ENCODE assay signal across 8 cellular contexts in the genomic region with DNA sequence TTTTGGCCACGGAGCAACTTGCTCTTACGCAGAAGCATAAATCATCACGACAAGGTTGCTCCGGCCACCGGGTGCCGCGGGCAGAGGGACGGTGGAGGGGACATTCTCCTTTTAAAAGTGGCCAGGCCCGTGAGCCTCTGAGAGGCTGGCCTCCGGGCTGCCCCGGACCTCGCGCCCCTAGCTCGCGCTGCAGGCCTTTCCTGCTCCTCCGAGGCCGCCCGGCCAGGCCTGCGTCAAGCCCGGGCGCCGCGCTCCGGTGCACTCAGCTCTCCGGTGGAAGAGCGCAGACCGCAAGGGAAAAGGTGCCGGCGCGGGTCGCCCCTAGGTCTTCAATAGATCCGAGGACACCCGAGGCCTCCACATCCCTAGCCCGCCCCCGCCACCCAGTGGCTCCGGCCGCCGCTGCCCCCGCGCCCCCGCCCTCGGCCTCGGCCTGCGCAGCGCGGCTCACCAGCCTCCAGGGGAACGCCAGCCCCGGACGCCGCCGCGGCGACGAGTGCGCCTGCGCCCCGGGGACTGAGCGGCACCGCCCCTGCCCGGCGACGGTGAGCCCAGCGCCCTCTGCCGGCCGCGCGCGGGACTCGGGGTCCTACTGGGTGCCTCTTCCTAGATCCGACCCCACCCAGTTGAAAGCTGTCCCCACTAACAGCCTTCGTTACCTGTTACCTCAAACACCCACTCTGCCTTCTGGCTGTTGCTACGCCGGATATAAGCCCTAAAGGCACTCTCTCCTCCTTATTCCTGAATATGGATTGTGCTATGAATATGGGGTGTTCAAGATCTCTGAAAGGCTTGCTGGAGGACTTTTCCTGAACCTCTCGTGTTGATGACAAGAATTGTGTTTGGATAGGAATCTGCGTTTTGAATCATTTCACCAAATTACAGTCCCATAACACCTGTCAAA. TPM values are rescaled to one million over a fixed set of nuclear protein-coding genes. Genes with fewer than 3 reads are reported as not detected.
DNase-seq lines count a peak whose midpoint lies in the region; ATAC-seq and TF ChIP-seq lines count a peak whose summit lies in the region.

A gene (minus strand): TSS at position 500 of the 904 bp plus-strand sequence. CDS start 10,671 bp downstream, outside the sequence.

- H3K4me1 Mint-ChIP-seq in T-helper 17 cell, result peaks cover 10% of the 10 kb centered on the region

- TF ChIP-seq CTCF in GM13976 (IDR thresholded peaks at IDR 0.05; ENCODE audit: borderline replicate concordance, control extremely low read depth, extremely low read depth, insufficient read depth, missing control alignments) (peak; percentile 94), vagina (IDR thresholded peaks at IDR 0.05) (peak; percentile 74 to 84 (median 83))

- H3K9me3 ChIP-seq in T-helper 17 cell (ENCODE audit: control insufficient read depth, low read length, poor library complexity, severe bottlenecking) (no peaks in the 10 kb centered on the region), right cardiac atrium (ENCODE audit: control insufficient read depth, low read length) (no peaks in the 10 kb centered on the region), vagina (no peaks in the 10 kb centered on the region)

- H3K27ac ChIP-seq in right cardiac atrium (ENCODE audit: low read length) (peak within 1 kb of the TSS; percentile 83), rectal smooth muscle tissue (ENCODE audit: low read depth, low read length) (peak within 1 kb of the TSS; percentile 82), vagina (peak within 1 kb of the TSS; percentile 83)

- H3K36me3 Mint-ChIP-seq in T-helper 17 cell (ENCODE audit: low read depth), result peaks cover under 1% of the 10 kb centered on the region

- in situ Hi-C loops in GM13976 (cut with MboI; ENCODE audit: low sequenced_read_pairs, unreplicated experiment), result no loop called here

- H3K9ac ChIP-seq in rectal smooth muscle tissue (ENCODE audit: low read length), result peak within 1 kb of the TSS; percentile 74

- peak within 1 kb of the TSS; percentile 64 for H3K4me3 ChIP-seq in right cardiac atrium (ENCODE audit: low read length)
- peak within 1 kb of the TSS; percentile 83 for H3K4me3 ChIP-seq in rectal smooth muscle tissue (ENCODE audit: low read length)
- H3K4me3 ChIP-seq in vagina, result peak within 1 kb of the TSS; percentile 75 to 80

- DNase-seq in GM13976 (ENCODE audit: low spot score) (peak; percentile 96), NCI-H1436 treated with DMSO at 0.1 percent for 48 hours (lab: John Stamatoyannopoulos, UW) (peak; percentile 88), T-helper 17 cell (peak; percentile 91 to 99 (median 98)), anterior cingulate cortex (lab: John Stamatoyannopoulos, UW) (peak in 57 of 58 donors; percentile 37 to 94 (median 88)), right cardiac atrium (peak; percentile 93 to 98 (median 98)), vagina (ENCODE audit: extremely low spot score in 2 of 2) (no peak)

- H3K27me3 Mint-ChIP-seq in T-helper 17 cell, result peaks cover 35% of the 10 kb centered on the region

- H3K27me3 ChIP-seq in right cardiac atrium (ENCODE audit: control insufficient read depth, insufficient read depth), result no peaks in the 10 kb centered on the region
- H3K27me3 ChIP-seq in rectal smooth muscle tissue (ENCODE audit: control insufficient read depth, insufficient read depth, low read length), result no peaks in the 10 kb centered on the region
- H3K27me3 ChIP-seq in vagina, result no peaks in the 10 kb centered on the region

- H3K4me1 ChIP-seq in right cardiac atrium (ENCODE audit: control insufficient read depth, insufficient read depth, low read length) (no peaks in the 10 kb centered on the region), rectal smooth muscle tissue (ENCODE audit: control insufficient read depth, insufficient read depth, low read length) (no peaks in the 10 kb centered on the region), vagina (peaks cover 8% of the 10 kb centered on the region)

- intact Hi-C loops in right cardiac atrium (cut with DNase I) (no loop called here), vagina (cut with DNase I) (no loop called here)

- TF ChIP-seq POLR2A in vagina (IDR thresholded peaks at IDR 0.05), result peak in 1 of 2 donors; percentile 41

- peak within 1 kb of the TSS; percentile 21 for H3K27ac Mint-ChIP-seq in T-helper 17 cell

- H3K4me3 Mint-ChIP-seq in T-helper 17 cell, result peak within 1 kb of the TSS; percentile 90

- ATAC-seq in HG02798 (IDR thresholded peaks at IDR 0.05; ENCODE audit: poor library complexity, unreplicated experiment), result peak; percentile 95
- peak; percentile 98 for ATAC-seq in T-helper 17 cell
- peak; percentile 100 for ATAC-seq in right cardiac atrium

- H3K36me3 ChIP-seq in rectal smooth muscle tissue (ENCODE audit: control insufficient read depth, insufficient read depth, low read length), result no peaks in the 10 kb centered on the region
- no peaks in the 10 kb centered on the region for H3K36me3 ChIP-seq in vagina

- WGBS in right cardiac atrium, result under 1% methylated on average over 75 of the region's 75 CpGs

RNA-seq across cellular contexts. Expression of the gene that starts here (rescaled TPM):
- total RNA-seq in T-helper 17 cell (10 to 100 TPM in 1 of 2 donors, 1 to 10 TPM in 1; 9.1 to 11.6 TPM), right cardiac atrium (10 to 100 TPM in 1 of 4 donors, 1 to 10 TPM in 3; 9.0 to 14.4 (median 9.9) TPM), vagina (4.2 TPM)
- polyA plus RNA-seq in right cardiac atrium, result 20.8 TPM

Comparison
In these comparisons a context has a peak if more than half of its experiments do, and no peak if none do; other contexts are left out.
1. DNase-seq: peak in GM13976 (single experiment), NCI-H1436 treated with DMSO at 0.1 percent for 48 hours (single experiment), T-helper 17 cell (3 of 3), anterior cingulate cortex (57 of 58) and right cardiac atrium (3 of 3); none in vagina (0 of 2).
2. Peak in every context shown above with its lines, with median percentiles within 50 percentile points of each other: ATAC-seq, H3K27ac ChIP-seq and H3K4me3 ChIP-seq.